ENCODE assay signal across 8 cellular contexts in the genomic region with DNA sequence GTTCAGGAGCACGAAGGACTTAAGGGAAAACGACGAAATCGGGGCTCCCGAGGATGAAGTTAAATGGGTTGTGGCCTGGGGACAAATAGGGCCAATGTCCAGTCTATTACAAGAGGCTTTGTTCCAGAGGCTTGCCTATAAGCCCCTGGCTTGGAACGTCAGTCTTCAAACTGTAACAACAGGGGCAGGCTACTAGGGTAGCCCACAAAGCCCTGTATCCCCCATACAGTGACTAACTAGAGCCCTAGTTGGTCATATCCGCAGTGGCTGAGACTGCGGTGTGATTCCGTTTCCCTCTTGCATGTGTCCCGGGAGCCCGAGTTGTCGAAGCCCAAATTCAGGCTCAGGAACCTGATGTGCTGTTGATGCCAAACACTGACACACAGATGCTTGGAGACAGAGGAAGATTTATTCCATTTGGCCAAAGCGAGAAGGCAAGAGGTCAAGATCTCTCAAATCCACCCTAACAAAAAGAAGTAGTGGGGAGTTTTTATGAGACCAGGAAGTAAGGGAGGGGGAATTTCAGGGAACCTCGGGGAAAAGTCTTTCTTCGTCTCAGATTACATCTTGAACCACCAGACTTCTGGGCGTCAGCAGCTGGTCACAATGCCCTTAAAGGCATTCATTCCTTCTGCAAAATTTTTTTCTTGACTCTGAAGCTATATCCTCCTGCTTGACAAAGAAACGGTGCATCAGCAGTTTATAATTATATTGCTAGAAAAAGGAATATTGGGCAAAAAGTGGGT. TPM values are rescaled to one million over a fixed set of nuclear protein-coding genes. Genes with fewer than 3 reads are reported as not detected.
DNase-seq lines count a peak whose midpoint lies in the region; ATAC-seq and TF ChIP-seq lines count a peak whose summit lies in the region.

No MANE protein-coding gene starts in this region.

- ATAC-seq in HG02571 (IDR thresholded peaks at IDR 0.05; ENCODE audit: unreplicated experiment) (peak; percentile 10), GM18505 (IDR thresholded peaks at IDR 0.05; ENCODE audit: unreplicated experiment) (no peak)

- intact Hi-C loops in ascending aorta (cut with DNase I), result loop anchor here (1.0 to 5.0 kb wide), 8 partner anchors 11 to 991 kb away; a partner anchor contains a TSS

- peak in 4 of 5 donors; percentile 23 to 71 (median 28) for DNase-seq in T-helper 1 cell
- peak; percentile 48 to 83 for DNase-seq in ascending aorta (ENCODE audit: low spot score in 2 of 2)
- peak; percentile 40 for DNase-seq in hepatic stellate cell (ENCODE audit: low spot score)
- no peak for DNase-seq in retinal pigment epithelial cell (ENCODE audit: low read depth)
- no peak for DNase-seq in NCI-H82 (lab: John Stamatoyannopoulos, UW)

- TF ChIP-seq CTCF in ascending aorta (IDR thresholded peaks at IDR 0.05) (no peak), retinal pigment epithelial cell (conservative IDR thresholded peaks at IDR 0.05; ENCODE audit: low read depth, low read length) (no peak)

- H3K9ac ChIP-seq in BLaER1, result peak overlapping the region; percentile 82

- H3K9me3 ChIP-seq in BLaER1, result no peaks in the 10 kb centered on the region
- no peaks in the 10 kb centered on the region for H3K9me3 ChIP-seq in ascending aorta

- peaks cover 39% of the 10 kb centered on the region for H4K20me1 ChIP-seq in BLaER1

- H3K4me1 ChIP-seq in BLaER1 (peaks cover 39% of the 10 kb centered on the region), ascending aorta (peaks cover 9 to 26% of the 10 kb centered on the region in 2 donors)

- no peaks in the 10 kb centered on the region for H3K27me3 ChIP-seq in BLaER1
- H3K27me3 ChIP-seq in ascending aorta, result no peaks in the 10 kb centered on the region

- TF ChIP-seq POLR2A in GM18505 (IDR thresholded peaks at IDR 0.05; ENCODE audit: borderline replicate concordance, extremely low read depth, insufficient read depth, insufficient read length), result no peak

- peak overlapping the region; percentile 97 for H3K4me2 ChIP-seq in BLaER1

- H3K36me3 ChIP-seq in BLaER1 (peaks cover 9% of the 10 kb centered on the region), ascending aorta (peaks cover 0 to 5% of the 10 kb centered on the region in 2 donors)

- H3K4me3 ChIP-seq in BLaER1 (peak overlapping the region; percentile 85), ascending aorta (peak overlapping the region; percentile 74 to 85), retinal pigment epithelial cell (ENCODE audit: low read length) (peak overlapping the region; percentile 87)

- peak overlapping the region; percentile 71 for H3K27ac ChIP-seq in BLaER1
- peak overlapping the region; percentile 96 to 97 for H3K27ac ChIP-seq in ascending aorta

RNA-seq across cellular contexts. Expression of a gene that starts 0.8 kb away (rescaled TPM):
- total RNA-seq in ascending aorta, result 13.0 TPM

RNA-seq across cellular contexts. Expression of a gene that starts 49.4 kb away (rescaled TPM):
- total RNA-seq in ascending aorta, result not detected

Comparison
In these comparisons a context has a peak if more than half of its experiments do, and no peak if none do; other contexts are left out.
1. DNase-seq: peak in T-helper 1 cell (4 of 5), ascending aorta (2 of 2) and hepatic stellate cell (single experiment); none in retinal pigment epithelial cell (single experiment) and NCI-H82 (single experiment).
2. Peak in every context shown above with its lines, with median percentiles within 50 percentile points of each other: H3K4me3 ChIP-seq.